Comparison of ENCODE assay signal across 16 cellular contexts in genomic region chr1:161128591-161129420, GRCh38.
"Had no signal": no experiment of that assay in that cellular context is flagged by ENCODE, and none has a peak within 500 bp of the region (broad histone marks: within the 10 kb centered on the region; RNA-seq: fewer than 3 reads in every experiment).

No MANE protein-coding gene starts in this region.

- H3K27ac ChIP-seq: cardiac muscle cell, esophagus squamous epithelium, prostate gland, right lobe of liver, suprapubic skin had no signal

- H3K4me3 ChIP-seq: cardiac muscle cell, esophagus squamous epithelium, lung, prostate gland, right lobe of liver, suprapubic skin had no signal

- ATAC-seq: activated T-helper 17 cell treated with anti-CD3 and anti-CD28 coated beads, Interleukin-2, amount 50 U/mL, for 72 hours; left cardiac atrium; right lobe of liver had no signal

- H3K9me3 ChIP-seq: esophagus squamous epithelium, prostate gland, right lobe of liver, suprapubic skin had no signal

- DNase-seq: activated CD4-positive, CD25-positive, alpha-beta regulatory T cell treated with anti-CD3 and anti-CD28 coated beads, Interleukin-2, amount 50 U/mL, for 72 hours; activated T-cell treated with anti-CD3 and anti-CD28 coated beads for 4 hours; esophagus squamous epithelium; foreskin fibroblast; glutamatergic neuron; left cardiac atrium; midbrain; naive B cell; right lobe of liver; stimulated activated CD4-positive, alpha-beta T cell treated with anti-CD3 and anti-CD28 coated beads, Interleukin-12 subunit alpha, Interleukin-12 subunit beta, amount 100 ng/mL, for 4 hours; stimulated activated naive CD4-positive, alpha-beta T cell treated with Interleukin-2 at 50 U/mL for 16 hours had no signal

- H3K27me3 Mint-ChIP-seq: activated T-helper 17 cell treated with anti-CD3 and anti-CD28 coated beads, Interleukin-2, amount 50 U/mL, for 72 hours; naive B cell had no signal

- H3K27me3 ChIP-seq: cardiac muscle cell, esophagus squamous epithelium, right lobe of liver, suprapubic skin had no signal

- H3K9me3 Mint-ChIP-seq: activated T-helper 17 cell treated with anti-CD3 and anti-CD28 coated beads, Interleukin-2, amount 50 U/mL, for 72 hours; naive B cell had no signal

- H3K4me3 Mint-ChIP-seq: activated T-helper 17 cell treated with anti-CD3 and anti-CD28 coated beads, Interleukin-2, amount 50 U/mL, for 72 hours had no signal
